ENCODE assay signal across 15 cellular contexts in the genomic region with DNA sequence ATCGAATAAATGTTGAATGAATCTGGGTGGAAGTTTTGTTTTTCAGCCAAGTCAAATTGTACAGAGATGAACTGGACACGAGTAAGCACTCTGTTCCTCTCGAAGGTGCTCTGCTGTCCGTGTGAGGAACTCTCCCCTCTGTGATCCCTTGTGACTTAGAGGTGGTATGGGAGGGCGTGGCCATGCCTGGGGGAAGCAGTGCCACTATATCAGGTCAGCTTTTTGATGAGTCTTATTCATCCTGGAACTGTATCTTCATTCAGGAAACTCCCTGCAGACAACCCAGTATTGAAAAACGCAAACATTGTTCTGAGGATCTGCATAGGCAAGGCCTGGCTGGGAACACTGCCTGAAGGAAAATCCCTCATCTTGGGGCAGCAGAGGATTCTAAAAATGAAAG. TPM values are rescaled to one million over a fixed set of nuclear protein-coding genes. Genes with fewer than 3 reads are reported as not detected.
DNase-seq lines count a peak whose midpoint lies in the region; ATAC-seq and TF ChIP-seq lines count a peak whose summit lies in the region.
"Had no signal": no experiment of that assay in that cellular context is flagged by ENCODE, and none has a peak within 500 bp of the region (broad histone marks: within the 10 kb centered on the region; RNA-seq: fewer than 3 reads in every experiment).

No MANE protein-coding gene starts in this region.

- TF ChIP-seq EP300 in SK-N-SH (IDR thresholded peaks at IDR 0.05; ENCODE audit: borderline replicate concordance in 1 of 2, low read depth in 1 of 2, low read length in 1 of 2), result no peak

- H3K9me2 ChIP-seq in SK-N-SH (no peaks in the 10 kb centered on the region), PC-9 (ENCODE audit: insufficient read depth) (no peaks in the 10 kb centered on the region)

- H2AFZ ChIP-seq in SK-N-SH (ENCODE audit: low read depth) (no peak overlapping the region), PC-9 (no peak overlapping the region)

- H3K4me3 ChIP-seq in SK-N-SH (ENCODE audit: low read depth in 2 of 2, low read length in 1 of 2), result no peak overlapping the region
- no peak overlapping the region for H3K4me3 ChIP-seq in fibroblast of pulmonary artery (replicated peaks; ENCODE audit: low read depth, low read length)
- H3K4me3 ChIP-seq in PC-9, result no peak overlapping the region

- H3K4me2 ChIP-seq in SK-N-SH (0 out of 2 replicates have a peak overlapping the region, but pooled peaks have one; percentile 15), PC-9 (no peak overlapping the region)

- no peaks in the 10 kb centered on the region for H3K36me3 ChIP-seq in SK-N-SH (replicated peaks in 1 of 2; ENCODE audit: control insufficient read depth in 1 of 2, insufficient read depth in 2 of 2, low read length in 1 of 2)
- H3K36me3 ChIP-seq in PC-9 (ENCODE audit: low read depth), result no peaks in the 10 kb centered on the region

- H3K9me3 ChIP-seq in SK-N-SH, result peaks cover 4% of the 10 kb centered on the region; the same call in 1 of the 2 replicates
- H3K9me3 ChIP-seq in PC-9 (ENCODE audit: insufficient read depth, low read depth), result no peaks in the 10 kb centered on the region

- no peak for DNase-seq in SK-N-SH
- DNase-seq in GM20000 (ENCODE audit: low spot score), result peak; percentile 49
- DNase-seq in fibroblast of pulmonary artery (ENCODE audit: low read depth), result peak; percentile 61
- DNase-seq in PC-9, result no peak
- no peak for DNase-seq in DMS 273 treated with DMSO at 0.1 percent for 48 hours (lab: John Stamatoyannopoulos, UW)
- DNase-seq in NCI-H1105 treated with DMSO at 0.1 percent for 48 hours (lab: John Stamatoyannopoulos, UW), result no peak
- DNase-seq: 8988T; effector memory CD8-positive, alpha-beta T cell; left ventricle myocardium superior; NCI-H1092 treated with DMSO at 0.1 percent for 48 hours; NCI-H69; SHP77 treated with DMSO at 0.1 percent for 48 hours had no signal

- H3F3A ChIP-seq in SK-N-SH (replicated peaks; ENCODE audit: insufficient read depth) (no peaks in the 10 kb centered on the region), PC-9 (ENCODE audit: insufficient read depth, low read depth) (no peaks in the 10 kb centered on the region)

- H3K27ac ChIP-seq in SK-N-SH (ENCODE audit: low read depth in 2 of 2, low read length in 1 of 2), result no peak overlapping the region
- H3K27ac ChIP-seq in PC-9, result no peak overlapping the region

- no peak for TF ChIP-seq RAD21 in SK-N-SH (IDR thresholded peaks at IDR 0.05; ENCODE audit: low read length)

- intact Hi-C loops in PC-9 (cut with micrococcal nuclease; ENCODE audit: unreplicated experiment), result no loop called here

- TF ChIP-seq CTCF in SK-N-SH (IDR thresholded peaks at IDR 0.05) (no peak), GM20000 (IDR thresholded peaks at IDR 0.05; ENCODE audit: extremely low read depth, missing control alignments) (no peak), fibroblast of pulmonary artery (IDR thresholded peaks at IDR 0.05; ENCODE audit: low read length, missing control alignments) (no peak), PC-9 (conservative IDR thresholded peaks at IDR 0.05) (no peak)

- 4% methylated on average over 6 of the region's 6 CpGs for WGBS in SK-N-SH (ENCODE audit: low lambda C conversion rate)

- H3K79me2 ChIP-seq in SK-N-SH (ENCODE audit: insufficient read depth) (no peaks in the 10 kb centered on the region), PC-9 (ENCODE audit: low read depth) (no peaks in the 10 kb centered on the region)

- BruUV-seq in PC-9 (replicated peaks; lab: Mats Ljungman, UMichigan), result no TSS peak

- H3K4me1 ChIP-seq in SK-N-SH (ENCODE audit: control insufficient read depth in 1 of 2, insufficient read depth in 2 of 2, low read depth in 1 of 2, low read length in 1 of 2) (no peaks in the 10 kb centered on the region), PC-9 (replicated peaks; ENCODE audit: insufficient read depth) (no peaks in the 10 kb centered on the region)

- POLR2A ChIA-PET in SK-N-SH (lab: Yijun Ruan, JAX) (no interaction called here), PC-9 (lab: Charles Lee; ENCODE audit: unreplicated experiment) (interaction anchor here (0.6 kb wide), 1 partner anchor 153 kb away, joined by 3 read pairs; no protein-coding TSS in a partner anchor)

- H3K27me3 ChIP-seq in SK-N-SH (ENCODE audit: insufficient read depth), result peaks cover 5% of the 10 kb centered on the region; the same call in 1 of the 2 replicates
- peaks cover 81% of the 10 kb centered on the region for H3K27me3 ChIP-seq in PC-9 (ENCODE audit: insufficient read depth, low read depth)

- H3K9ac ChIP-seq in SK-N-SH, result no peak overlapping the region

- CTCF ChIA-PET in SK-N-SH (lab: Yijun Ruan, JAX) (no interaction called here), PC-9 (lab: Charles Lee) (interaction anchor here (0.6 kb wide), 1 partner anchor 29 kb away, joined by 5 read pairs; no protein-coding TSS in a partner anchor)

- H4K20me1 ChIP-seq in SK-N-SH (ENCODE audit: insufficient read depth) (no peaks in the 10 kb centered on the region), PC-9 (ENCODE audit: insufficient read depth) (no peaks in the 10 kb centered on the region; the same call in 1 of the 2 replicates)

- ATAC-seq in SK-N-SH treated with all-trans-retinoic acid at 6 μM for 48 hours, result no peak
- ATAC-seq in HG03439 (IDR thresholded peaks at IDR 0.05; ENCODE audit: unreplicated experiment), result peak; percentile 47
- ATAC-seq: effector memory CD8-positive, alpha-beta T cell; left ventricle myocardium superior had no signal

TF ChIP-seq in SK-N-SH, 30 proteins besides CTCF, POLR2A, EP300 and RAD21:
- TF ChIP-seq RXRA (IDR thresholded peaks at IDR 0.05; ENCODE audit: borderline replicate concordance, low read depth), result no peak
- TF ChIP-seq, protein P1, sequence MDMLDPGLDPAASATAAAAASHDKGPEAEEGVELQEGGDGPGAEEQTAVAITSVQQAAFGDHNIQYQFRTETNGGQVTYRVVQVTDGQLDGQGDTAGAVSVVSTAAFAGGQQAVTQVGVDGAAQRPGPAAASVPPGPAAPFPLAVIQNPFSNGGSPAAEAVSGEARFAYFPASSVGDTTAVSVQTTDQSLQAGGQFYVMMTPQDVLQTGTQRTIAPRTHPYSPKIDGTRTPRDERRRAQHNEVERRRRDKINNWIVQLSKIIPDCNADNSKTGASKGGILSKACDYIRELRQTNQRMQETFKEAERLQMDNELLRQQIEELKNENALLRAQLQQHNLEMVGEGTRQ (IDR thresholded peaks at IDR 0.05; ENCODE audit: borderline replicate concordance, low read depth, low read length), result no peak
- no peak for TF ChIP-seq MXI1 (IDR thresholded peaks at IDR 0.05; ENCODE audit: low read depth, low read length)
- TF ChIP-seq JUND (IDR thresholded peaks at IDR 0.05), result no peak

TF ChIP-seq in SK-N-SH treated with all-trans-retinoic acid at 6 μM for 48 hours, 23 proteins besides CTCF, POLR2A, EP300 and RAD21 (continues in another document):
- TF ChIP-seq, protein P2, sequence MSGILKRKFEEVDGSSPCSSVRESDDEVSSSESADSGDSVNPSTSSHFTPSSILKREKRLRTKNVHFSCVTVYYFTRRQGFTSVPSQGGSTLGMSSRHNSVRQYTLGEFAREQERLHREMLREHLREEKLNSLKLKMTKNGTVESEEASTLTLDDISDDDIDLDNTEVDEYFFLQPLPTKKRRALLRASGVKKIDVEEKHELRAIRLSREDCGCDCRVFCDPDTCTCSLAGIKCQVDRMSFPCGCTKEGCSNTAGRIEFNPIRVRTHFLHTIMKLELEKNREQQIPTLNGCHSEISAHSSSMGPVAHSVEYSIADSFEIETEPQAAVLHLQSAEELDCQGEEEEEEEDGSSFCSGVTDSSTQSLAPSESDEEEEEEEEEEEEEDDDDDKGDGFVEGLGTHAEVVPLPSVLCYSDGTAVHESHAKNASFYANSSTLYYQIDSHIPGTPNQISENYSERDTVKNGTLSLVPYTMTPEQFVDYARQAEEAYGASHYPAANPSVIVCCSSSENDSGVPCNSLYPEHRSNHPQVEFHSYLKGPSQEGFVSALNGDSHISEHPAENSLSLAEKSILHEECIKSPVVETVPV (CRISPR knock-in tag; IDR thresholded peaks at IDR 0.05), result no peak
- TF ChIP-seq GLIS3 (CRISPR knock-in tag; IDR thresholded peaks at IDR 0.05) (no peak), RARB (CRISPR knock-in tag; IDR thresholded peaks at IDR 0.05) (no peak), BACH2 (CRISPR knock-in tag; IDR thresholded peaks at IDR 0.05; ENCODE audit: borderline replicate concordance) (no peak), SNAI2 (CRISPR knock-in tag; IDR thresholded peaks at IDR 0.05) (no peak), OSR1 (CRISPR knock-in tag; IDR thresholded peaks at IDR 0.05) (no peak), ESRRG (CRISPR knock-in tag; IDR thresholded peaks at IDR 0.05) (no peak)
- TF ChIP-seq, protein P3, sequence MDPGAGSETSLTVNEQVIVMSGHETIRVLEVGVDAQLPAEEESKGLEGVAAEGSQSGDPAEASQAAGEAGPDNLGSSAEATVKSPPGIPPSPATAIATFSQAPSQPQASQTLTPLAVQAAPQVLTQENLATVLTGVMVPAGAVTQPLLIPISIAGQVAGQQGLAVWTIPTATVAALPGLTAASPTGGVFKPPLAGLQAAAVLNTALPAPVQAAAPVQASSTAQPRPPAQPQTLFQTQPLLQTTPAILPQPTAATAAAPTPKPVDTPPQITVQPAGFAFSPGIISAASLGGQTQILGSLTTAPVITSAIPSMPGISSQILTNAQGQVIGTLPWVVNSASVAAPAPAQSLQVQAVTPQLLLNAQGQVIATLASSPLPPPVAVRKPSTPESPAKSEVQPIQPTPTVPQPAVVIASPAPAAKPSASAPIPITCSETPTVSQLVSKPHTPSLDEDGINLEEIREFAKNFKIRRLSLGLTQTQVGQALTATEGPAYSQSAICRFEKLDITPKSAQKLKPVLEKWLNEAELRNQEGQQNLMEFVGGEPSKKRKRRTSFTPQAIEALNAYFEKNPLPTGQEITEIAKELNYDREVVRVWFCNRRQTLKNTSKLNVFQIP (CRISPR knock-in tag; IDR thresholded peaks at IDR 0.05; ENCODE audit: borderline replicate concordance, low read depth), result no peak
- TF ChIP-seq, protein P4, sequence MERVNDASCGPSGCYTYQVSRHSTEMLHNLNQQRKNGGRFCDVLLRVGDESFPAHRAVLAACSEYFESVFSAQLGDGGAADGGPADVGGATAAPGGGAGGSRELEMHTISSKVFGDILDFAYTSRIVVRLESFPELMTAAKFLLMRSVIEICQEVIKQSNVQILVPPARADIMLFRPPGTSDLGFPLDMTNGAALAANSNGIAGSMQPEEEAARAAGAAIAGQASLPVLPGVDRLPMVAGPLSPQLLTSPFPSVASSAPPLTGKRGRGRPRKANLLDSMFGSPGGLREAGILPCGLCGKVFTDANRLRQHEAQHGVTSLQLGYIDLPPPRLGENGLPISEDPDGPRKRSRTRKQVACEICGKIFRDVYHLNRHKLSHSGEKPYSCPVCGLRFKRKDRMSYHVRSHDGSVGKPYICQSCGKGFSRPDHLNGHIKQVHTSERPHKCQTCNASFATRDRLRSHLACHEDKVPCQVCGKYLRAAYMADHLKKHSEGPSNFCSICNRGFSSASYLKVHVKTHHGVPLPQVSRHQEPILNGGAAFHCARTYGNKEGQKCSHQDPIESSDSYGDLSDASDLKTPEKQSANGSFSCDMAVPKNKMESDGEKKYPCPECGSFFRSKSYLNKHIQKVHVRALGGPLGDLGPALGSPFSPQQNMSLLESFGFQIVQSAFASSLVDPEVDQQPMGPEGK (CRISPR knock-in tag; IDR thresholded peaks at IDR 0.05; ENCODE audit: borderline replicate concordance), result no peak

RNA-seq across cellular contexts. Expression of a gene that starts 45.7 kb away (rescaled TPM):
- 0.20 and 0.41 TPM in 2 replicates for polyA plus RNA-seq in SK-N-SH (2012; rRNA removed)
- polyA plus RNA-seq in SK-N-SH (2012; cell fraction: cytosol; rRNA removed), result 0.51 and 0.57 TPM in 2 replicates
- 0.31 and 0.42 TPM in 2 replicates for polyA plus RNA-seq in SK-N-SH (2012; cell fraction: nucleus; rRNA removed)
- total RNA-seq in PC-9 (2021), result not detected in 2 replicates
- total RNA-seq: neural crest cell had no signal

Comparison
In these comparisons a context has a peak if more than half of its experiments do, and no peak if none do; other contexts are left out.
1. DNase-seq: peak in GM20000 (single experiment) and fibroblast of pulmonary artery (single experiment); none in SK-N-SH (single experiment), PC-9 (0 of 2), DMS 273 treated with DMSO at 0.1 percent for 48 hours (single experiment) and NCI-H1105 treated with DMSO at 0.1 percent for 48 hours (single experiment).